ENCODE assay signal across 8 cellular contexts in genomic region chr17:40342575-40343058, GRCh38. TPM values are rescaled to one million over a fixed set of nuclear protein-coding genes. Genes with fewer than 3 reads are reported as not detected.
DNase-seq lines count a peak whose midpoint lies in the region; TF ChIP-seq lines count a peak whose summit lies in the region.

No MANE protein-coding gene starts in this region.

- H3K9me3 Mint-ChIP-seq in nephron, result no peaks in the 10 kb centered on the region

- H3K27ac ChIP-seq in Peyer's patch, result peak overlapping the region; percentile 84 to 96 (median 94)

- no peaks in the 10 kb centered on the region for H3K9me3 ChIP-seq in Peyer's patch

- TF ChIP-seq CTCF in AG10803 (conservative IDR thresholded peaks at IDR 0.05; ENCODE audit: low read length), result no peak
- TF ChIP-seq CTCF in Peyer's patch (IDR thresholded peaks at IDR 0.05), result no peak
- TF ChIP-seq CTCF in epithelial cell of proximal tubule (conservative IDR thresholded peaks at IDR 0.05; ENCODE audit: low read depth, low read length), result no peak
- no peak for TF ChIP-seq CTCF in nephron (IDR thresholded peaks at IDR 0.05; ENCODE audit: unreplicated experiment in 3 of 3)

- H3K4me1 ChIP-seq in Peyer's patch, result peaks cover 3 to 61% (median 33%) of the 10 kb centered on the region in 4 donors

- no peaks in the 10 kb centered on the region for H3K27me3 ChIP-seq in Peyer's patch

- H3K36me3 ChIP-seq in Peyer's patch, result no peaks in the 10 kb centered on the region

- H3K27ac Mint-ChIP-seq in nephron, result peak overlapping the region; percentile 86 to 99 (median 90)

- DNase-seq in AG10803 (ENCODE audit: low read depth) (no peak), Peyer's patch (no peak), epithelial cell of proximal tubule (ENCODE audit: low read depth) (no peak), GF-D8 (lab: John Stamatoyannopoulos, UW) (no peak), ureter (ENCODE audit: low spot score) (no peak), NCI-H1436 treated with DMSO at 0.1 percent for 48 hours (lab: John Stamatoyannopoulos, UW) (no peak), NCI-H1105 (lab: John Stamatoyannopoulos, UW) (no peak)

- no peak for TF ChIP-seq POLR2A in Peyer's patch (IDR thresholded peaks at IDR 0.05)

- H3K4me3 ChIP-seq in AG10803 (ENCODE audit: low read length) (peak overlapping the region; percentile 82), Peyer's patch (peak overlapping the region; percentile 52 to 90 (median 72)), epithelial cell of proximal tubule (ENCODE audit: low read depth, low read length) (peak overlapping the region; percentile 82)

- peaks cover 60% of the 10 kb centered on the region for H3K4me1 Mint-ChIP-seq in nephron

- no peaks in the 10 kb centered on the region for H3K27me3 Mint-ChIP-seq in nephron (ENCODE audit: low read depth)

- H3K36me3 Mint-ChIP-seq in nephron (ENCODE audit: low read depth), result peaks cover 11% of the 10 kb centered on the region

- peak overlapping the region; percentile 95 to 98 (median 97) for H3K4me3 Mint-ChIP-seq in nephron

RNA-seq across cellular contexts. Expression of gene GJD3, which starts 21.9 kb away (rescaled TPM):
- total RNA-seq in Peyer's patch (1 to 10 TPM in 1 of 4 donors, not detected in 3; 1.6 TPM), epithelial cell of proximal tubule (0.58 TPM in 1 of 2 replicates, not detected in the other), ureter (2.0 TPM)

RNA-seq across cellular contexts. Expression of gene RARA, which starts 33.6 kb away (rescaled TPM):
- total RNA-seq in Peyer's patch (10 to 100 TPM; 46.2 to 93.3 (median 72.1) TPM), epithelial cell of proximal tubule (19.5 and 21.9 TPM in 2 replicates), ureter (34.9 TPM)

RNA-seq across cellular contexts. Expression of gene CDC6, which starts 54.9 kb away (rescaled TPM):
- total RNA-seq in Peyer's patch, result 10 to 100 TPM in 1 of 4 donors, 1 to 10 TPM in 3; 2.5 to 21.5 (median 3.4) TPM
- 49.2 and 66.5 TPM in 2 replicates for total RNA-seq in epithelial cell of proximal tubule
- total RNA-seq in ureter, result 3.1 TPM
